In the genomic region with DNA sequence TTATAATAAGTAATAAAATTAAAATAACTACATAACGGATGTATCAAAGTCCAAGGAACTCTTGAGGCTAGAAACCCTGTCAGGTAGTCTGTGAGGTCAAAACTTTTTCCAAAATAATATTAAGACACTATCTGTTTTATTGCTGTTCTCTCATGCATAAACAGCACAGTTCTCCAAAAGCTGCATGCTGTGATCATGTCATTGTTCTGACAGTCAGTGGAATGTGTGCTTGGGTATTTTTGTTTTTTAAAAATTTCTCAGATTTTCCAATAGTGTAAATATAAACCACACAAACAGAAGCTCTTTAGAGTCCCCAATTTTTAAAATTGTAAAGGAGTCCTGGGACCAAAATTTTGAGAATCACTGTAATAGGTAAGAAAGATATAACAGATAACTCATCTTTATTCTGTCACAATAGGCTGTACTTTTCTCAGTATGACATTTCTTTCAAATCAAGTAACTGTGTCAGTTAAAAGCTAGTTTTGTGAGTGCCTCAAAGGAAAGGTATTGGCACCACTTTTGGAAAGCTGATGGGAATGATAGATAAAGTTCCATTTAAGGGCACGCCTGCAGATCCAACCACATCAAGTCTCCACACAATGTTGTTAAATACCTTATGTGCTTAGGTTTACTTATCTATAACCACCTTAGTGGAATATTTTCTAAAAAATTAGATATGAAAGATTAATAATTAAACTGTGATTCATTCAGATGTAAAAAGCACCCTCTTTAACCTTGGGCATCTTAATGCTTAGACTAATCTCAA, we compare ENCODE assay signal across 15 cellular contexts. TPM values are rescaled to one million over a fixed set of nuclear protein-coding genes. Genes with fewer than 3 reads are reported as not detected.
A peak's percentile ranks its signal among the peaks of the same experiment; 100 is the strongest.
DNase-seq lines count a peak whose midpoint lies in the region; ATAC-seq and TF ChIP-seq lines count a peak whose summit lies in the region.
"Had no signal": no experiment of that assay in that cellular context is flagged by ENCODE, and none has a peak within 500 bp of the region (broad histone marks: within the 10 kb centered on the region; RNA-seq: fewer than 3 reads in every experiment).

No MANE protein-coding gene starts in this region.

- no peaks in the 10 kb centered on the region for H3K9me3 ChIP-seq in neural progenitor cell (ENCODE audit: low read depth)
- H3K9me3 ChIP-seq: HAP-1 had no signal

- no peaks in the 10 kb centered on the region for H4K20me1 ChIP-seq in neural progenitor cell (ENCODE audit: low read depth)

- H3K27me3 Mint-ChIP-seq in HFFc6 (ENCODE audit: insufficient read depth) (no peaks in the 10 kb centered on the region), neural progenitor cell (ENCODE audit: insufficient read depth, low read depth) (no peaks in the 10 kb centered on the region), immature natural killer cell (ENCODE audit: low read depth in 3 of 3) (no peaks in the 10 kb centered on the region)
- H3K27me3 Mint-ChIP-seq: B cell; CD4-positive, alpha-beta memory T cell had no signal

- peaks cover 11% of the 10 kb centered on the region for H3K36me3 ChIP-seq in neural progenitor cell

- no peak overlapping the region for H3K27ac ChIP-seq in neural progenitor cell
- H3K27ac ChIP-seq: HL-60 had no signal

- H3K79me2 ChIP-seq in neural progenitor cell (ENCODE audit: low read depth), result no peaks in the 10 kb centered on the region

- no peak for TF ChIP-seq CTCF in HFFc6 (IDR thresholded peaks at IDR 0.05)
- no peak for TF ChIP-seq CTCF in neural progenitor cell (IDR thresholded peaks at IDR 0.05)

- H3K27ac Mint-ChIP-seq in HFFc6 (peak overlapping the region; percentile 45; the same call in 1 of the 2 replicates), neural progenitor cell (peak overlapping the region; percentile 29), immature natural killer cell (no peak overlapping the region)
- H3K27ac Mint-ChIP-seq: B cell; CD4-positive, alpha-beta memory T cell had no signal

- DNase-seq in HFFc6, result no peak
- peak; percentile 18 for DNase-seq in SW480 (ENCODE audit: low spot score)
- no peak for DNase-seq in neural progenitor cell (ENCODE audit: low spot score)
- DNase-seq in immature natural killer cell, result no peak
- DNase-seq in NCI-H2029 (lab: John Stamatoyannopoulos, UW), result no peak
- DNase-seq in NCI-H146 treated with DMSO at 0.1 percent for 48 hours (lab: John Stamatoyannopoulos, UW; ENCODE audit: unreplicated experiment), result no peak
- DNase-seq: C1 segment of cervical spinal cord; CD4-positive, alpha-beta memory T cell; DND-41; GDM1; KBM-7 had no signal

- peaks cover 29% of the 10 kb centered on the region for H3K36me3 Mint-ChIP-seq in HFFc6 (ENCODE audit: low read depth)
- peaks cover 16% of the 10 kb centered on the region for H3K36me3 Mint-ChIP-seq in neural progenitor cell
- peaks cover 31 to 32% (median 31%) of the 10 kb centered on the region in 3 donors for H3K36me3 Mint-ChIP-seq in immature natural killer cell

- H3K4me2 ChIP-seq in neural progenitor cell, result no peak overlapping the region

- H3K27me3 ChIP-seq in neural progenitor cell, result no peaks in the 10 kb centered on the region

- ATAC-seq in HG02885 (IDR thresholded peaks at IDR 0.05; ENCODE audit: poor library complexity, unreplicated experiment), result no peak

- H3K4me3 Mint-ChIP-seq in HFFc6 (no peak overlapping the region), neural progenitor cell (no peak overlapping the region), immature natural killer cell (no peak overlapping the region)
- H3K4me3 Mint-ChIP-seq: B cell; CD4-positive, alpha-beta memory T cell had no signal

- H3K4me1 ChIP-seq in neural progenitor cell, result peaks cover 20% of the 10 kb centered on the region
- H3K4me1 ChIP-seq: HAP-1 had no signal

- peaks cover 25% of the 10 kb centered on the region for H3K4me1 Mint-ChIP-seq in HFFc6 (ENCODE audit: low read depth)
- H3K4me1 Mint-ChIP-seq in neural progenitor cell, result peaks cover 6% of the 10 kb centered on the region
- H3K4me1 Mint-ChIP-seq in immature natural killer cell, result no peaks in the 10 kb centered on the region
- H3K4me1 Mint-ChIP-seq: B cell had no signal

- H2AFZ ChIP-seq in neural progenitor cell (replicated peaks), result no peak overlapping the region

- H3F3A ChIP-seq in neural progenitor cell (ENCODE audit: low read depth), result no peaks in the 10 kb centered on the region

- no peak overlapping the region for H3K4me3 ChIP-seq in neural progenitor cell
- H3K4me3 ChIP-seq: HAP-1 had no signal

- H3K9me3 Mint-ChIP-seq in HFFc6 (no peaks in the 10 kb centered on the region), neural progenitor cell (no peaks in the 10 kb centered on the region), immature natural killer cell (no peaks in the 10 kb centered on the region)
- H3K9me3 Mint-ChIP-seq: CD4-positive, alpha-beta memory T cell had no signal

- H3K9ac ChIP-seq in neural progenitor cell, result no peak overlapping the region

RNA-seq across cellular contexts. Expression of gene CEP152, which starts 49.3 kb away (rescaled TPM):
- 1 to 10 TPM; 3.4 to 7.5 (median 6.5) TPM for total RNA-seq in HFFc6 (2021; fragmentation: NEBNext Ultra II Directional; extraction: Animal tissue kit (Norgen Biotek cat#: 25700))
- total RNA-seq in neural progenitor cell (ENCODE audit: low replicate concordance), result 23.5 and 191 TPM in 2 replicates
- 1 to 10 TPM; 1.1 to 8.2 (median 2.8) TPM for polyA plus RNA-seq in immature natural killer cell

Comparison
In these comparisons a context has a peak if more than half of its experiments do, and no peak if none do; other contexts are left out.
1. H3K27ac Mint-ChIP-seq: peak in HFFc6 (single experiment) and neural progenitor cell (single experiment); none in immature natural killer cell (0 of 6).